In the genomic region with DNA sequence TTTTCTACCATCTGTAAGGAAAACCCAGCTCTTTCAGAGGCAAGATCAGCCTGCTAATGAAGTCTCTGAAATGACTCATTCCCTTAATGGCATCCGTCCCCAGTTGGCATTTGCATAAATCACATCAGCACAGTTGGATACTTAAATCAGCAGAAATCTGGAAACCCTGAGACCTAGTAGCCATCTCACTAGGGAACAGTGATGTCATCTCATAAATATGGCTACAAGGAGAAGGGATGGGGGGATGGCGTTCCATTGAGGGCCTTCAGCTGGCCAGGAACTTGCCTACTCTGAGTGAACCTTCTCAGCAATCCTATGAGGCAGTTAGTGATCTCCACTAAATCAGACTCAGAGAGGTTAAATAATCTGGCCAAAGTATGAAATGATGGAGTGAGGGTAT, we compare ENCODE assay signal across 18 cellular contexts.
A peak's percentile ranks its signal among the peaks of the same experiment; 100 is the strongest.
DNase-seq lines count a peak whose midpoint lies in the region; ATAC-seq, FAIRE-seq and TF ChIP-seq lines count a peak whose summit lies in the region.
"Had no signal": no experiment of that assay in that cellular context is flagged by ENCODE, and none has a peak within 500 bp of the region (broad histone marks: within the 10 kb centered on the region; RNA-seq: fewer than 3 reads in every experiment).

No MANE protein-coding gene starts in this region.

- H3K4me3 ChIP-seq in astrocyte of the cerebellum (ENCODE audit: low read depth, low read length), result no peak overlapping the region
- H3K4me3 ChIP-seq in gastroesophageal sphincter, result no peak overlapping the region
- H3K4me3 ChIP-seq: lower lobe of right lung, ovary had no signal

- no peak overlapping the region for H3K27ac ChIP-seq in gastroesophageal sphincter
- H3K27ac ChIP-seq: lower lobe of right lung, ovary had no signal

- POLR2A ChIA-PET in activated CD4-positive, alpha-beta T cell treated with anti-CD3 and anti-CD28 coated beads, Interleukin-2, amount 10 ng/mL, durations not matched to agents 7 days and 5 days (lab: Charles Lee), result no interaction called here

- no peaks in the 10 kb centered on the region for H3K4me1 Mint-ChIP-seq in activated CD4-positive, alpha-beta T cell treated with anti-CD3 and anti-CD28 coated beads, Interleukin-2, amount 10 ng/mL, durations not matched to agents 7 days and 5 days

- TF ChIP-seq POLR2A in gastroesophageal sphincter (IDR thresholded peaks at IDR 0.05), result no peak

- no peaks in the 10 kb centered on the region for H3K36me3 Mint-ChIP-seq in activated CD4-positive, alpha-beta T cell treated with anti-CD3 and anti-CD28 coated beads, Interleukin-2, amount 10 ng/mL, durations not matched to agents 7 days and 5 days (ENCODE audit: low read depth)

- peaks cover 0 to 10% (median 0%) of the 10 kb centered on the region in 3 donors for H3K9me3 ChIP-seq in gastroesophageal sphincter
- H3K9me3 ChIP-seq: lower lobe of right lung, ovary had no signal

- peak; percentile 94 for DNase-seq in AG08395 (ENCODE audit: low spot score)
- DNase-seq in HCEC 1CT, result peak; percentile 8
- peak; percentile 90 for DNase-seq in astrocyte of the cerebellum (ENCODE audit: low read depth)
- DNase-seq in iPS-NIHi11 (ENCODE audit: low spot score), result peak; percentile 33
- DNase-seq in ecto neural progenitor cell (ENCODE audit: low spot score), result no peak
- no peak for DNase-seq in D721Med (ENCODE audit: insufficient read length, low spot score)
- DNase-seq in activated CD4-positive, alpha-beta T cell treated with anti-CD3 and anti-CD28 coated beads, Interleukin-2, amount 10 ng/mL, durations not matched to agents 7 days and 5 days, result no peak
- DNase-seq: DMS79; KG1; lower lobe of right lung; NCI-H1694; NCI-H526; ovary; SHP77; stimulated activated CD4-positive, alpha-beta T cell treated with anti-CD3 and anti-CD28 coated beads, Interleukin-1b, Interleukin-23, amount 100 ng/mL, for 48 hours had no signal

- peaks cover 10% of the 10 kb centered on the region for H3K9me3 Mint-ChIP-seq in activated CD4-positive, alpha-beta T cell treated with anti-CD3 and anti-CD28 coated beads, Interleukin-2, amount 10 ng/mL, durations not matched to agents 7 days and 5 days

- H3K4me1 ChIP-seq in gastroesophageal sphincter, result no peaks in the 10 kb centered on the region
- H3K4me1 ChIP-seq: lower lobe of right lung had no signal

- H3K4me3 Mint-ChIP-seq in activated CD4-positive, alpha-beta T cell treated with anti-CD3 and anti-CD28 coated beads, Interleukin-2, amount 10 ng/mL, durations not matched to agents 7 days and 5 days, result no peak overlapping the region
- H3K4me3 Mint-ChIP-seq: activated naive CD8-positive, alpha-beta T cell had no signal

- no peaks in the 10 kb centered on the region for H3K27me3 ChIP-seq in gastroesophageal sphincter
- H3K27me3 ChIP-seq: ovary had no signal

- H3K27me3 Mint-ChIP-seq in activated CD4-positive, alpha-beta T cell treated with anti-CD3 and anti-CD28 coated beads, Interleukin-2, amount 10 ng/mL, durations not matched to agents 7 days and 5 days, result no peaks in the 10 kb centered on the region
- H3K27me3 Mint-ChIP-seq: activated naive CD8-positive, alpha-beta T cell had no signal

- in situ Hi-C loops in astrocyte of the cerebellum (cut with HindIII; ENCODE audit: low sequenced_read_pairs), result no loop called here

- CTCF ChIA-PET in activated CD4-positive, alpha-beta T cell treated with anti-CD3 and anti-CD28 coated beads, Interleukin-2, amount 10 ng/mL, durations not matched to agents 7 days and 5 days (lab: Charles Lee), result interaction anchor here (1.3 kb wide), 1 partner anchor 18 kb away, joined by 3 read pairs; no protein-coding TSS in a partner anchor

- TF ChIP-seq EP300 in gastroesophageal sphincter (IDR thresholded peaks at IDR 0.05), result no peak

- TF ChIP-seq CTCF in astrocyte of the cerebellum (IDR thresholded peaks at IDR 0.05; ENCODE audit: low read depth, low read length, missing control alignments), result no peak
- no peak for TF ChIP-seq CTCF in D721Med (IDR thresholded peaks at IDR 0.05; ENCODE audit: insufficient read depth, missing control alignments)
- TF ChIP-seq CTCF in gastroesophageal sphincter (IDR thresholded peaks at IDR 0.05), result no peak

- H3K27ac Mint-ChIP-seq in activated CD4-positive, alpha-beta T cell treated with anti-CD3 and anti-CD28 coated beads, Interleukin-2, amount 10 ng/mL, durations not matched to agents 7 days and 5 days, result no peak overlapping the region
- H3K27ac Mint-ChIP-seq: activated naive CD8-positive, alpha-beta T cell had no signal

- no peak for ATAC-seq in gastroesophageal sphincter
- ATAC-seq: lower lobe of right lung had no signal

- WGBS in gastroesophageal sphincter (ENCODE audit: low coverage in 1 of 2), 2 donors, result 76% methylated on average over 2 of the region's 2 CpGs; no CpG with 5 or more reads in 1 of the 2 donors

- H3K36me3 ChIP-seq in gastroesophageal sphincter, result peaks cover 0 to 22% of the 10 kb centered on the region in 2 donors
- H3K36me3 ChIP-seq: lower lobe of right lung, ovary had no signal

- no peak for FAIRE-seq in D721Med (lab: Jason Lieb, UNC)
- FAIRE-seq: colon had no signal

Comparison
In these comparisons a context has a peak if more than half of its experiments do, and no peak if none do; other contexts are left out.
1. DNase-seq: peak in AG08395 (single experiment), HCEC 1CT (single experiment), astrocyte of the cerebellum (single experiment) and iPS-NIHi11 (single experiment); none in ecto neural progenitor cell (single experiment), D721Med (single experiment) and activated CD4-positive, alpha-beta T cell treated with anti-CD3 and anti-CD28 coated beads, Interleukin-2, amount 10 ng/mL, durations not matched to agents 7 days and 5 days (single experiment).